In the genomic region with DNA sequence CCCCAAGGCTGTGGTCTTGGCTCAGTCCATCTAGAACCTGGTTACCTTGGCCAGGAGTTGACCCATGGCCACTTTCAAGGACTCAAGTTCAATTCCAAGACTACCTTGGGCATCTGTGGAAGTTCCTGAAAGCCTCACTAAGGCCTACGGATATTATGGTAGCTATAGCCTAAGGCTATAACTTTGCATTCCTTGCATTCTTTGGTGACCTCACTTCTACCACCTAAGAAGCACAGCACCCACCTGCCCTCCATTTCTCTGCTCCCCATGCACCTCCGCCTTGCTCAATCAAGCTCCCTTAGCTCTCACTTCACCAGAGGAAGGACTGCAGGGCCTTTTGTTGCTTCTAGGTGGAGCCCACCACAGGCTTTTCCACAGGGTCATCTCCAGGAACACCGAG, we compare ENCODE assay signal across 23 cellular contexts. TPM values are rescaled to one million over a fixed set of nuclear protein-coding genes. Genes with fewer than 3 reads are reported as not detected.
A peak's percentile ranks its signal among the peaks of the same experiment; 100 is the strongest.
DNase-seq lines count a peak whose midpoint lies in the region; ATAC-seq lines count a peak whose summit lies in the region.
"Had no signal": no experiment of that assay in that cellular context is flagged by ENCODE, and none has a peak within 500 bp of the region (broad histone marks: within the 10 kb centered on the region; RNA-seq: fewer than 3 reads in every experiment).

No MANE protein-coding gene starts in this region.

- CTCF ChIA-PET in naive thymus-derived CD4-positive, alpha-beta T cell (lab: Charles Lee): no interaction called here

- peaks cover 0 to 4% (median 0%) of the 10 kb centered on the region in 5 donors for H3K36me3 Mint-ChIP-seq in naive thymus-derived CD4-positive, alpha-beta T cell
- no peaks in the 10 kb centered on the region for H3K36me3 Mint-ChIP-seq in stimulated activated memory B cell treated with anti-CD40 and anti-IgM and Interleukin-4, amounts not matched to agents 10 μg/mL and 1 μg/mL and 100 μg/mL, for 72 hours
- H3K36me3 Mint-ChIP-seq: CD14-positive monocyte; CD8-positive, alpha-beta memory T cell had no signal

- no peak overlapping the region for H3K27ac Mint-ChIP-seq in naive thymus-derived CD4-positive, alpha-beta T cell
- H3K27ac Mint-ChIP-seq in stimulated activated memory B cell treated with anti-CD40 and anti-IgM and Interleukin-4, amounts not matched to agents 10 μg/mL and 1 μg/mL and 100 μg/mL, for 72 hours: no peak overlapping the region
- H3K27ac Mint-ChIP-seq: CD14-positive monocyte; CD4-positive, alpha-beta T cell; CD8-positive, alpha-beta memory T cell; HFFc6 had no signal

- DNase-seq in ELF-1 (ENCODE audit: low read depth, low spot score) (peak; percentile 23), NCI-H226 (peak; percentile 50), iPS-NIHi7 (ENCODE audit: extremely low spot score) (peak; percentile 15), DMS 273 treated with DMSO at 0.1 percent for 48 hours (lab: John Stamatoyannopoulos, UW) (no peak), NCI-H69 (lab: John Stamatoyannopoulos, UW) (no peak)
- no peak for DNase-seq in naive thymus-derived CD4-positive, alpha-beta T cell
- DNase-seq: 8988T; ACHN; AML-193; BE2C; CD4-positive, alpha-beta T cell; CD8-positive, alpha-beta memory T cell; DMS153; DND-41; GDM1; GM23248; HFFc6 had no signal

- H3K27ac ChIP-seq in naive thymus-derived CD4-positive, alpha-beta T cell (ENCODE audit: low read depth, low read length): no peak overlapping the region
- H3K27ac ChIP-seq: A549; BLaER1 treated with 17β-estradiol and CSF1 and Interleukin-3, amounts not matched to agents 10 nM and 100 nM; GM23248 had no signal

- no peak overlapping the region for H3K4me3 Mint-ChIP-seq in naive thymus-derived CD4-positive, alpha-beta T cell
- no peak overlapping the region for H3K4me3 Mint-ChIP-seq in stimulated activated memory B cell treated with anti-CD40 and anti-IgM and Interleukin-4, amounts not matched to agents 10 μg/mL and 1 μg/mL and 100 μg/mL, for 72 hours
- H3K4me3 Mint-ChIP-seq: CD14-positive monocyte; CD4-positive, alpha-beta T cell; CD8-positive, alpha-beta memory T cell; HFFc6 had no signal

- peaks cover 0 to 4% (median 0%) of the 10 kb centered on the region in 11 donors for H3K9me3 Mint-ChIP-seq in naive thymus-derived CD4-positive, alpha-beta T cell
- peaks cover 3% of the 10 kb centered on the region for H3K9me3 Mint-ChIP-seq in stimulated activated memory B cell treated with anti-CD40 and anti-IgM and Interleukin-4, amounts not matched to agents 10 μg/mL and 1 μg/mL and 100 μg/mL, for 72 hours
- H3K9me3 Mint-ChIP-seq: CD4-positive, alpha-beta T cell had no signal

- no peak overlapping the region for H3K4me3 ChIP-seq in naive thymus-derived CD4-positive, alpha-beta T cell (ENCODE audit: low read length)
- H3K4me3 ChIP-seq: A549; BLaER1 treated with 17β-estradiol and CSF1 and Interleukin-3, amounts not matched to agents 10 nM and 100 nM; GM12878; GM23248; HAP-1 had no signal

- POLR2A ChIA-PET in naive thymus-derived CD4-positive, alpha-beta T cell (lab: Charles Lee): no interaction called here

- H3K9me3 ChIP-seq in naive thymus-derived CD4-positive, alpha-beta T cell (ENCODE audit: control insufficient read depth in 2 of 3, low read length in 3 of 3): no peaks in the 10 kb centered on the region
- H3K9me3 ChIP-seq: BE2C; BLaER1 treated with 17β-estradiol and CSF1 and Interleukin-3, amounts not matched to agents 10 nM and 100 nM; HAP-1 had no signal

- peak; percentile 8 for ATAC-seq in naive thymus-derived CD4-positive, alpha-beta T cell
- ATAC-seq in stimulated activated memory B cell treated with anti-CD40 and anti-IgM and Interleukin-4, amounts not matched to agents 10 μg/mL and 1 μg/mL and 100 μg/mL, for 72 hours: no peak
- ATAC-seq: A549, GM12878 had no signal

- no peaks in the 10 kb centered on the region for H3K4me1 Mint-ChIP-seq in naive thymus-derived CD4-positive, alpha-beta T cell
- no peaks in the 10 kb centered on the region for H3K4me1 Mint-ChIP-seq in stimulated activated memory B cell treated with anti-CD40 and anti-IgM and Interleukin-4, amounts not matched to agents 10 μg/mL and 1 μg/mL and 100 μg/mL, for 72 hours
- H3K4me1 Mint-ChIP-seq: CD14-positive monocyte; CD8-positive, alpha-beta memory T cell had no signal

- H3K27me3 ChIP-seq in naive thymus-derived CD4-positive, alpha-beta T cell (ENCODE audit: control insufficient read depth in 2 of 2, insufficient read depth in 2 of 2, low read length in 2 of 2): no peaks in the 10 kb centered on the region
- H3K27me3 ChIP-seq: BE2C; BLaER1 treated with 17β-estradiol and CSF1 and Interleukin-3, amounts not matched to agents 10 nM and 100 nM had no signal

- no peaks in the 10 kb centered on the region for H3K36me3 ChIP-seq in naive thymus-derived CD4-positive, alpha-beta T cell (ENCODE audit: control insufficient read depth in 2 of 3, insufficient read depth in 3 of 3, low read length in 3 of 3)
- H3K36me3 ChIP-seq: BE2C; BLaER1 treated with 17β-estradiol and CSF1 and Interleukin-3, amounts not matched to agents 10 nM and 100 nM; HAP-1 had no signal

- H3K4me1 ChIP-seq in naive thymus-derived CD4-positive, alpha-beta T cell (ENCODE audit: control insufficient read depth in 2 of 2, insufficient read depth in 2 of 2, low read length in 2 of 2): no peaks in the 10 kb centered on the region
- H3K4me1 ChIP-seq: A549; BE2C; BLaER1 treated with 17β-estradiol and CSF1 and Interleukin-3, amounts not matched to agents 10 nM and 100 nM; HAP-1 had no signal

- peaks cover 11 to 26% (median 15%) of the 10 kb centered on the region in 5 donors for H3K27me3 Mint-ChIP-seq in naive thymus-derived CD4-positive, alpha-beta T cell
- H3K27me3 Mint-ChIP-seq in stimulated activated memory B cell treated with anti-CD40 and anti-IgM and Interleukin-4, amounts not matched to agents 10 μg/mL and 1 μg/mL and 100 μg/mL, for 72 hours: peaks cover 30% of the 10 kb centered on the region

- intact Hi-C loops in naive thymus-derived CD4-positive, alpha-beta T cell (cut with micrococcal nuclease): no loop called here

RNA-seq across cellular contexts. Expression of a gene that starts 50.3 kb away (rescaled TPM):
- 1 to 10 TPM in 1 of 5 experiments, under 1 TPM in 1, not detected in 3; 0.20 to 1.7 TPM for total RNA-seq in naive thymus-derived CD4-positive, alpha-beta T cell
- polyA plus RNA-seq in naive thymus-derived CD4-positive, alpha-beta T cell: under 1 TPM in 1 of 2 donors, not detected in 1; 0.15 TPM
- polyA plus RNA-seq: CD14-positive monocyte; CD8-positive, alpha-beta memory T cell had no signal

Comparison
In these comparisons a context has a peak if more than half of its experiments do, and no peak if none do; other contexts are left out.
1. DNase-seq: peak in ELF-1 (single experiment), NCI-H226 (single experiment) and iPS-NIHi7 (single experiment); none in naive thymus-derived CD4-positive, alpha-beta T cell (0 of 9), DMS 273 treated with DMSO at 0.1 percent for 48 hours (single experiment) and NCI-H69 (single experiment).